Comparison of ENCODE assay signal across 10 cellular contexts in the genomic region with DNA sequence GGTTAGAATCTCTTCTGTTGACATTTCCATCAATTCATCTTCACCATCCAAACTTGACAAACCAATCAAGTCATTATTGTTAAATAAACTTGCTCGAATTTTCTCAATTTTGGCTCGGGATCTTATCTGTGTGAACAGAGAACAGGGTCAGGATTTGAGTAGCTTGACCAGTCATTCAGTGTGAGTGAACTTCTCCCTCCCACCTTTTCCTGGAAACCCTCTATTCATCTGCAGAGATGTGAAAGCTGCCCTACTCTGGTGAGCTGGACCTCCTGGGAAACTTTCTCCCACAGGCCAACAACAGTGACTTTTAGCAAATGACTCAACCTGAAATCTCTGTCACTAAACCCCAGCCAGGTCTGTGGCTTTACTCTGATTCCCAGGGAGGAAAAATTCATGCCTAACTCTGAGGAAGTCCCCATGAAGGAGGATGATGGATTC. TPM values are rescaled to one million over a fixed set of nuclear protein-coding genes. Genes with fewer than 3 reads are reported as not detected.
DNase-seq lines count a peak whose midpoint lies in the region; ATAC-seq lines count a peak whose summit lies in the region.
"Had no signal": no experiment of that assay in that cellular context is flagged by ENCODE, and none has a peak within 500 bp of the region (broad histone marks: within the 10 kb centered on the region; RNA-seq: fewer than 3 reads in every experiment).

No MANE protein-coding gene starts in this region.

- DNase-seq in CD1c-positive myeloid dendritic cell (ENCODE audit: extremely low spot score) (peak; percentile 35), H7 (peak; percentile 75), SW480 (ENCODE audit: low spot score) (no peak), epidermal melanocyte (ENCODE audit: insufficient read length, low spot score) (no peak), 8988T (no peak)
- DNase-seq in activated naive CD8-positive, alpha-beta T cell treated with anti-CD3 and anti-CD28 coated beads for 36 hours, result peak; percentile 13
- DNase-seq: NCI-H510A; stimulated activated naive CD4-positive, alpha-beta T cell had no signal

- 35 to 53% methylated on average over 2 of the region's 2 CpGs for WGBS in mesodermal cell (ENCODE audit: insufficient coverage in 2 of 2), 2 experiments

- peak overlapping the region; percentile 33 for H3K27ac ChIP-seq in mesodermal cell (ENCODE audit: low read depth, low read length, severe bottlenecking)

- no peak overlapping the region for H3K4me3 Mint-ChIP-seq in activated naive CD8-positive, alpha-beta T cell treated with anti-CD3 and anti-CD28 coated beads for 36 hours

- H3K27me3 Mint-ChIP-seq in activated naive CD8-positive, alpha-beta T cell treated with anti-CD3 and anti-CD28 coated beads for 36 hours, result no peaks in the 10 kb centered on the region

- H3K9me3 Mint-ChIP-seq in activated naive CD8-positive, alpha-beta T cell treated with anti-CD3 and anti-CD28 coated beads for 36 hours, result no peaks in the 10 kb centered on the region

- H3K27me3 ChIP-seq in H7 (ENCODE audit: control insufficient read depth, insufficient read depth, low read length), result no peaks in the 10 kb centered on the region

- H3K4me1 Mint-ChIP-seq in activated naive CD8-positive, alpha-beta T cell treated with anti-CD3 and anti-CD28 coated beads for 36 hours, result peaks cover 20% of the 10 kb centered on the region

- no peaks in the 10 kb centered on the region for H3K4me1 ChIP-seq in mesodermal cell (ENCODE audit: control insufficient read depth, insufficient read depth, low read length, poor library complexity, severe bottlenecking)

- peaks cover 6% of the 10 kb centered on the region for H3K36me3 Mint-ChIP-seq in activated naive CD8-positive, alpha-beta T cell treated with anti-CD3 and anti-CD28 coated beads for 36 hours

- H3K9me3 ChIP-seq in mesodermal cell (ENCODE audit: control insufficient read depth, low read length), result no peaks in the 10 kb centered on the region

- H3K27ac Mint-ChIP-seq in activated naive CD8-positive, alpha-beta T cell treated with anti-CD3 and anti-CD28 coated beads for 36 hours, result peak overlapping the region; percentile 63

- H3K36me3 ChIP-seq in H7 (replicated peaks; ENCODE audit: control insufficient read depth, insufficient read depth, low read length), result peaks cover 8% of the 10 kb centered on the region
- H3K36me3 ChIP-seq in mesodermal cell (ENCODE audit: control insufficient read depth, insufficient read depth, low read length), result peaks cover 67% of the 10 kb centered on the region

- H3K4me3 ChIP-seq in H7 (ENCODE audit: insufficient read depth, low read depth, low read length) (no peak overlapping the region), mesodermal cell (ENCODE audit: extremely low read depth, insufficient read depth, low read length, poor library complexity, severe bottlenecking) (no peak overlapping the region)

- ATAC-seq in GM18517 (IDR thresholded peaks at IDR 0.05; ENCODE audit: unreplicated experiment), result no peak

RNA-seq across cellular contexts. Expression of a gene that starts 57.8 kb away (rescaled TPM):
- 21.1 and 24.2 TPM in 2 replicates for total RNA-seq in H7 (2014; rRNA removed; shearing (Covaris generic))
- total RNA-seq in activated naive CD8-positive, alpha-beta T cell treated with anti-CD3 and anti-CD28 coated beads for 36 hours, result 10 to 100 TPM; 49.6 to 49.8 TPM
- 31.9 TPM for polyA plus RNA-seq in mesodermal cell (2013, experiment 1 of 2)
- polyA plus RNA-seq in mesodermal cell (2013, experiment 2 of 2), result 27.9 TPM

Comparison
In these comparisons a context has a peak if more than half of its experiments do, and no peak if none do; other contexts are left out.
1. DNase-seq: peak in CD1c-positive myeloid dendritic cell (single experiment), H7 (single experiment) and activated naive CD8-positive, alpha-beta T cell treated with anti-CD3 and anti-CD28 coated beads for 36 hours (single experiment); none in SW480 (single experiment), epidermal melanocyte (single experiment) and 8988T (single experiment).